In the genomic region with DNA sequence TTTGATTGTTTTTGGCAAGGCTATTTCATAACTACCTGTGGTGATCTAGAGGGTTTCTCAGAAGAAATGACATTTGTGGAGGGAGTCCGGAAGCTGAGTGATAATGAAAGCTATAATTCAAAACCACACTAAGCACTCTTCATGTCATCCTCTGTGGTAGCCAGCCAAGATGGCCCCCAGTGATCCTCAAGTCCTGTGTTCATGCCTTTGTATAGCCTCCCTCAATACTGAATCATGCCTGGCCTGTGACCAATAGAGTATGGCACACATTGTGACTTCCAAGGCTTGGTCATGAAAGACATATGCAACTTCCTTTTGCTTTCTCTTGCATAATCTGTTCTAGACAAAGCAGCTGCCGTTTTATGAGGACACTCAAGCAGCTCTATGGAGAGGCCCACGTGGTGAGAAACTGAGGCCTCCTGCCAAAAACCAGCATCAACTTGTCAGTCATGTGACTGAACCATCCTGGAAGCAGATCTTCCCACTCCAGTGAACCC, we compare ENCODE assay signal across 1 cellular context.
A peak's percentile ranks its signal among the peaks of the same experiment; 100 is the strongest.
TF ChIP-seq lines count a peak whose summit lies in the region.

No MANE protein-coding gene starts in this region.

TF ChIP-seq in K562, 482 proteins besides CTCF, POLR2A, EP300 and RAD21 (continued from another document and continues in another):
- TF ChIP-seq, protein P1, sequence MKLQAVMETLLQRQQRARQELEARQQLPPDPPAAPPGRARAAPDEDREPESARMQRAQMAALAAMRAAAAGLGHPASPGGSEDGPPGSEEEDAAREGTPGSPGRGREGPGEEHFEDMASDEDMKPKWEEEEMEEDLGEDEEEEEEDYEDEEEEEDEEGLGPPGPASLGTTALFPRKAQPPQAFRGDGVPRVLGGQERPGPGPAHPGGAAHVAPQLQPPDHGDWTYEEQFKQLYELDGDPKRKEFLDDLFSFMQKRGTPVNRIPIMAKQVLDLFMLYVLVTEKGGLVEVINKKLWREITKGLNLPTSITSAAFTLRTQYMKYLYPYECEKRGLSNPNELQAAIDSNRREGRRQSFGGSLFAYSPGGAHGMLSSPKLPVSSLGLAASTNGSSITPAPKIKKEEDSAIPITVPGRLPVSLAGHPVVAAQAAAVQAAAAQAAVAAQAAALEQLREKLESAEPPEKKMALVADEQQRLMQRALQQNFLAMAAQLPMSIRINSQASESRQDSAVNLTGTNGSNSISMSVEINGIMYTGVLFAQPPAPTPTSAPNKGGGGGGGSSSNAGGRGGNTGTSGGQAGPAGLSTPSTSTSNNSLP (IDR thresholded peaks at IDR 0.05; ENCODE audit: borderline replicate concordance, low read depth, low read length) = no peak
- TF ChIP-seq, protein P2, sequence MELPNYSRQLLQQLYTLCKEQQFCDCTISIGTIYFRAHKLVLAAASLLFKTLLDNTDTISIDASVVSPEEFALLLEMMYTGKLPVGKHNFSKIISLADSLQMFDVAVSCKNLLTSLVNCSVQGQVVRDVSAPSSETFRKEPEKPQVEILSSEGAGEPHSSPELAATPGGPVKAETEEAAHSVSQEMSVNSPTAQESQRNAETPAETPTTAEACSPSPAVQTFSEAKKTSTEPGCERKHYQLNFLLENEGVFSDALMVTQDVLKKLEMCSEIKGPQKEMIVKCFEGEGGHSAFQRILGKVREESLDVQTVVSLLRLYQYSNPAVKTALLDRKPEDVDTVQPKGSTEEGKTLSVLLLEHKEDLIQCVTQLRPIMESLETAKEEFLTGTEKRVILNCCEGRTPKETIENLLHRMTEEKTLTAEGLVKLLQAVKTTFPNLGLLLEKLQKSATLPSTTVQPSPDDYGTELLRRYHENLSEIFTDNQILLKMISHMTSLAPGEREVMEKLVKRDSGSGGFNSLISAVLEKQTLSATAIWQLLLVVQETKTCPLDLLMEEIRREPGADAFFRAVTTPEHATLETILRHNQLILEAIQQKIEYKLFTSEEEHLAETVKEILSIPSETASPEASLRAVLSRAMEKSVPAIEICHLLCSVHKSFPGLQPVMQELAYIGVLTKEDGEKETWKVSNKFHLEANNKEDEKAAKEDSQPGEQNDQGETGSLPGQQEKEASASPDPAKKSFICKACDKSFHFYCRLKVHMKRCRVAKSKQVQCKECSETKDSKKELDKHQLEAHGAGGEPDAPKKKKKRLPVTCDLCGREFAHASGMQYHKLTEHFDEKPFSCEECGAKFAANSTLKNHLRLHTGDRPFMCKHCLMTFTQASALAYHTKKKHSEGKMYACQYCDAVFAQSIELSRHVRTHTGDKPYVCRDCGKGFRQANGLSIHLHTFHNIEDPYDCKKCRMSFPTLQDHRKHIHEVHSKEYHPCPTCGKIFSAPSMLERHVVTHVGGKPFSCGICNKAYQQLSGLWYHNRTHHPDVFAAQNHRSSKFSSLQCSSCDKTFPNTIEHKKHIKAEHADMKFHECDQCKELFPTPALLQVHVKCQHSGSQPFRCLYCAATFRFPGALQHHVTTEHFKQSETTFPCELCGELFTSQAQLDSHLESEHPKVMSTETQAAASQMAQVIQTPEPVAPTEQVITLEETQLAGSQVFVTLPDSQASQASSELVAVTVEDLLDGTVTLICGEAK (IDR thresholded peaks at IDR 0.05) = no peak
- TF ChIP-seq, protein P2 (CRISPR knock-in tag; IDR thresholded peaks at IDR 0.05) = no peak
- TF ChIP-seq GABPA (tag; conservative IDR thresholded peaks at IDR 0.05; ENCODE audit: low read depth) (peak; percentile 59; the same call in 1 of the 2 replicates), KHSRP (IDR thresholded peaks at IDR 0.05) (no peak), MCM7 (IDR thresholded peaks at IDR 0.05) (no peak), MBD2 (IDR thresholded peaks at IDR 0.05; ENCODE audit: borderline replicate concordance, low read depth) (no peak), NR2C2 (CRISPR knock-in tag; IDR thresholded peaks at IDR 0.05) (no peak), NR2C2 (tag; IDR thresholded peaks at IDR 0.05) (peak; percentile 77; the same call in 1 of the 2 replicates), CBX5 (IDR thresholded peaks at IDR 0.05; ENCODE audit: borderline replicate concordance, low read depth) (no peak), ASH1L (IDR thresholded peaks at IDR 0.05; ENCODE audit: borderline replicate concordance, low read depth, partially characterized antibody) (no peak), CHD2 (IDR thresholded peaks at IDR 0.05; ENCODE audit: low read depth, low read length) (no peak), ZBTB1 (CRISPR knock-in tag; IDR thresholded peaks at IDR 0.05; ENCODE audit: borderline replicate concordance, low read depth) (no peak), NONO (IDR thresholded peaks at IDR 0.05; ENCODE audit: low read depth in 2 of 2, low read length in 1 of 2) (no peak), SRSF7 (optimal IDR thresholded peaks at IDR 0.05; ENCODE audit: low read depth, low read length) (no peak), ZNF316 (IDR thresholded peaks at IDR 0.05) (no peak), ZFP36 (IDR thresholded peaks at IDR 0.05; ENCODE audit: low read depth, low read length, partially characterized antibody) (no peak), ZNF197 (CRISPR knock-in tag; IDR thresholded peaks at IDR 0.05; ENCODE audit: low read depth) (no peak), ETV5 (CRISPR knock-in tag; IDR thresholded peaks at IDR 0.05; ENCODE audit: low read depth) (no peak), ZNF589 (CRISPR knock-in tag; IDR thresholded peaks at IDR 0.05; ENCODE audit: low read depth) (peak; percentile 81; the same call in 1 of the 2 replicates), POLR2H (tag; IDR thresholded peaks at IDR 0.05; ENCODE audit: low read depth) (no peak; the same call in 1 of the 2 replicates), TEAD1 (CRISPR knock-in tag; IDR thresholded peaks at IDR 0.05) (no peak), PRMT5 (CRISPR knock-in tag; IDR thresholded peaks at IDR 0.05) (no peak), ZNF133 (CRISPR knock-in tag; IDR thresholded peaks at IDR 0.05) (no peak)
- TF ChIP-seq, protein P3, sequence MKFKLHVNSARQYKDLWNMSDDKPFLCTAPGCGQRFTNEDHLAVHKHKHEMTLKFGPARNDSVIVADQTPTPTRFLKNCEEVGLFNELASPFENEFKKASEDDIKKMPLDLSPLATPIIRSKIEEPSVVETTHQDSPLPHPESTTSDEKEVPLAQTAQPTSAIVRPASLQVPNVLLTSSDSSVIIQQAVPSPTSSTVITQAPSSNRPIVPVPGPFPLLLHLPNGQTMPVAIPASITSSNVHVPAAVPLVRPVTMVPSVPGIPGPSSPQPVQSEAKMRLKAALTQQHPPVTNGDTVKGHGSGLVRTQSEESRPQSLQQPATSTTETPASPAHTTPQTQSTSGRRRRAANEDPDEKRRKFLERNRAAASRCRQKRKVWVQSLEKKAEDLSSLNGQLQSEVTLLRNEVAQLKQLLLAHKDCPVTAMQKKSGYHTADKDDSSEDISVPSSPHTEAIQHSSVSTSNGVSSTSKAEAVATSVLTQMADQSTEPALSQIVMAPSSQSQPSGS (CRISPR knock-in tag; IDR thresholded peaks at IDR 0.05) = no peak
- TF ChIP-seq, protein P4, sequence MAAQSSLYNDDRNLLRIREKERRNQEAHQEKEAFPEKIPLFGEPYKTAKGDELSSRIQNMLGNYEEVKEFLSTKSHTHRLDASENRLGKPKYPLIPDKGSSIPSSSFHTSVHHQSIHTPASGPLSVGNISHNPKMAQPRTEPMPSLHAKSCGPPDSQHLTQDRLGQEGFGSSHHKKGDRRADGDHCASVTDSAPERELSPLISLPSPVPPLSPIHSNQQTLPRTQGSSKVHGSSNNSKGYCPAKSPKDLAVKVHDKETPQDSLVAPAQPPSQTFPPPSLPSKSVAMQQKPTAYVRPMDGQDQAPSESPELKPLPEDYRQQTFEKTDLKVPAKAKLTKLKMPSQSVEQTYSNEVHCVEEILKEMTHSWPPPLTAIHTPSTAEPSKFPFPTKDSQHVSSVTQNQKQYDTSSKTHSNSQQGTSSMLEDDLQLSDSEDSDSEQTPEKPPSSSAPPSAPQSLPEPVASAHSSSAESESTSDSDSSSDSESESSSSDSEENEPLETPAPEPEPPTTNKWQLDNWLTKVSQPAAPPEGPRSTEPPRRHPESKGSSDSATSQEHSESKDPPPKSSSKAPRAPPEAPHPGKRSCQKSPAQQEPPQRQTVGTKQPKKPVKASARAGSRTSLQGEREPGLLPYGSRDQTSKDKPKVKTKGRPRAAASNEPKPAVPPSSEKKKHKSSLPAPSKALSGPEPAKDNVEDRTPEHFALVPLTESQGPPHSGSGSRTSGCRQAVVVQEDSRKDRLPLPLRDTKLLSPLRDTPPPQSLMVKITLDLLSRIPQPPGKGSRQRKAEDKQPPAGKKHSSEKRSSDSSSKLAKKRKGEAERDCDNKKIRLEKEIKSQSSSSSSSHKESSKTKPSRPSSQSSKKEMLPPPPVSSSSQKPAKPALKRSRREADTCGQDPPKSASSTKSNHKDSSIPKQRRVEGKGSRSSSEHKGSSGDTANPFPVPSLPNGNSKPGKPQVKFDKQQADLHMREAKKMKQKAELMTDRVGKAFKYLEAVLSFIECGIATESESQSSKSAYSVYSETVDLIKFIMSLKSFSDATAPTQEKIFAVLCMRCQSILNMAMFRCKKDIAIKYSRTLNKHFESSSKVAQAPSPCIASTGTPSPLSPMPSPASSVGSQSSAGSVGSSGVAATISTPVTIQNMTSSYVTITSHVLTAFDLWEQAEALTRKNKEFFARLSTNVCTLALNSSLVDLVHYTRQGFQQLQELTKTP (IDR thresholded peaks at IDR 0.05; ENCODE audit: low read depth in 1 of 2, partially characterized antibody in 2 of 2) = peak in 1 of 2 experiments; percentile 21
- TF ChIP-seq, protein P5, sequence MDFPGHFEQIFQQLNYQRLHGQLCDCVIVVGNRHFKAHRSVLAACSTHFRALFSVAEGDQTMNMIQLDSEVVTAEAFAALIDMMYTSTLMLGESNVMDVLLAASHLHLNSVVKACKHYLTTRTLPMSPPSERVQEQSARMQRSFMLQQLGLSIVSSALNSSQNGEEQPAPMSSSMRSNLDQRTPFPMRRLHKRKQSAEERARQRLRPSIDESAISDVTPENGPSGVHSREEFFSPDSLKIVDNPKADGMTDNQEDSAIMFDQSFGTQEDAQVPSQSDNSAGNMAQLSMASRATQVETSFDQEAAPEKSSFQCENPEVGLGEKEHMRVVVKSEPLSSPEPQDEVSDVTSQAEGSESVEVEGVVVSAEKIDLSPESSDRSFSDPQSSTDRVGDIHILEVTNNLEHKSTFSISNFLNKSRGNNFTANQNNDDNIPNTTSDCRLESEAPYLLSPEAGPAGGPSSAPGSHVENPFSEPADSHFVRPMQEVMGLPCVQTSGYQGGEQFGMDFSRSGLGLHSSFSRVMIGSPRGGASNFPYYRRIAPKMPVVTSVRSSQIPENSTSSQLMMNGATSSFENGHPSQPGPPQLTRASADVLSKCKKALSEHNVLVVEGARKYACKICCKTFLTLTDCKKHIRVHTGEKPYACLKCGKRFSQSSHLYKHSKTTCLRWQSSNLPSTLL (IDR thresholded peaks at IDR 0.05) = no peak
- TF ChIP-seq, protein P6, sequence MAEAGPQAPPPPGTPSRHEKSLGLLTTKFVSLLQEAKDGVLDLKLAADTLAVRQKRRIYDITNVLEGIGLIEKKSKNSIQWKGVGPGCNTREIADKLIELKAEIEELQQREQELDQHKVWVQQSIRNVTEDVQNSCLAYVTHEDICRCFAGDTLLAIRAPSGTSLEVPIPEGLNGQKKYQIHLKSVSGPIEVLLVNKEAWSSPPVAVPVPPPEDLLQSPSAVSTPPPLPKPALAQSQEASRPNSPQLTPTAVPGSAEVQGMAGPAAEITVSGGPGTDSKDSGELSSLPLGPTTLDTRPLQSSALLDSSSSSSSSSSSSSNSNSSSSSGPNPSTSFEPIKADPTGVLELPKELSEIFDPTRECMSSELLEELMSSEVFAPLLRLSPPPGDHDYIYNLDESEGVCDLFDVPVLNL (CRISPR knock-in tag; IDR thresholded peaks at IDR 0.05; ENCODE audit: low read depth) = no peak
- TF ChIP-seq, protein P7, sequence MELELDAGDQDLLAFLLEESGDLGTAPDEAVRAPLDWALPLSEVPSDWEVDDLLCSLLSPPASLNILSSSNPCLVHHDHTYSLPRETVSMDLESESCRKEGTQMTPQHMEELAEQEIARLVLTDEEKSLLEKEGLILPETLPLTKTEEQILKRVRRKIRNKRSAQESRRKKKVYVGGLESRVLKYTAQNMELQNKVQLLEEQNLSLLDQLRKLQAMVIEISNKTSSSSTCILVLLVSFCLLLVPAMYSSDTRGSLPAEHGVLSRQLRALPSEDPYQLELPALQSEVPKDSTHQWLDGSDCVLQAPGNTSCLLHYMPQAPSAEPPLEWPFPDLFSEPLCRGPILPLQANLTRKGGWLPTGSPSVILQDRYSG (tag; conservative IDR thresholded peaks at IDR 0.05; ENCODE audit: low read depth) = peak; percentile 69; the same call in 1 of the 2 replicates
- TF ChIP-seq, protein P8, sequence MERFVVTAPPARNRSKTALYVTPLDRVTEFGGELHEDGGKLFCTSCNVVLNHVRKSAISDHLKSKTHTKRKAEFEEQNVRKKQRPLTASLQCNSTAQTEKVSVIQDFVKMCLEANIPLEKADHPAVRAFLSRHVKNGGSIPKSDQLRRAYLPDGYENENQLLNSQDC (CRISPR knock-in tag; IDR thresholded peaks at IDR 0.05) = no peak
- TF ChIP-seq, protein P9, sequence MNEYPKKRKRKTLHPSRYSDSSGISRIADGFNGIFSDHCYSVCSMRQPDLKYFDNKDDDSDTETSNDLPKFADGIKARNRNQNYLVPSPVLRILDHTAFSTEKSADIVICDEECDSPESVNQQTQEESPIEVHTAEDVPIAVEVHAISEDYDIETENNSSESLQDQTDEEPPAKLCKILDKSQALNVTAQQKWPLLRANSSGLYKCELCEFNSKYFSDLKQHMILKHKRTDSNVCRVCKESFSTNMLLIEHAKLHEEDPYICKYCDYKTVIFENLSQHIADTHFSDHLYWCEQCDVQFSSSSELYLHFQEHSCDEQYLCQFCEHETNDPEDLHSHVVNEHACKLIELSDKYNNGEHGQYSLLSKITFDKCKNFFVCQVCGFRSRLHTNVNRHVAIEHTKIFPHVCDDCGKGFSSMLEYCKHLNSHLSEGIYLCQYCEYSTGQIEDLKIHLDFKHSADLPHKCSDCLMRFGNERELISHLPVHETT (CRISPR knock-in tag; conservative IDR thresholded peaks at IDR 0.05 in 1 of 2, IDR thresholded peaks at IDR 0.05 in 1 of 2) = 0 out of 4 replicates have a peak, but pooled peaks of 1 of the 2 experiments have one; percentile 49
